ENCODE assay signal across 1 cellular context in genomic region chr7:116167177-116167576, GRCh38.
TF ChIP-seq lines count a peak whose summit lies in the region.

No MANE protein-coding gene starts in this region.

TF ChIP-seq in IMR-90, 13 proteins besides CTCF, POLR2A, EP300 and RAD21:
- TF ChIP-seq SMC3 (IDR thresholded peaks at IDR 0.05; ENCODE audit: low read depth, low read length): no peak
- TF ChIP-seq ELK1 (IDR thresholded peaks at IDR 0.05; ENCODE audit: borderline replicate concordance, low read depth, low read length): no peak
- TF ChIP-seq RCOR1 (IDR thresholded peaks at IDR 0.05; ENCODE audit: insufficient replicate concordance, low read length): no peak
- no peak for TF ChIP-seq RFX5 (IDR thresholded peaks at IDR 0.05; ENCODE audit: low read depth, low read length)
- TF ChIP-seq BHLHE40 (IDR thresholded peaks at IDR 0.05; ENCODE audit: low read depth, low read length): no peak
- no peak for TF ChIP-seq MXI1 (IDR thresholded peaks at IDR 0.05; ENCODE audit: borderline replicate concordance, low read depth, low read length)
- no peak for TF ChIP-seq NFE2L2 (IDR thresholded peaks at IDR 0.05; ENCODE audit: low read depth, low read length)
- TF ChIP-seq MAFK (IDR thresholded peaks at IDR 0.05; ENCODE audit: low read depth, low read length): no peak
- no peak for TF ChIP-seq CHD1 (IDR thresholded peaks at IDR 0.05; ENCODE audit: low read depth, low read length)
- no peak for TF ChIP-seq USF2 (IDR thresholded peaks at IDR 0.05; ENCODE audit: low read depth, low read length)
- no peak for TF ChIP-seq CEBPB (IDR thresholded peaks at IDR 0.05; ENCODE audit: low read depth, low read length)
- no peak for TF ChIP-seq MAZ (IDR thresholded peaks at IDR 0.05; ENCODE audit: borderline replicate concordance, low read depth, low read length)
- no peak for TF ChIP-seq FOS (IDR thresholded peaks at IDR 0.05; ENCODE audit: low read depth, low read length)
